In genomic region chr11:108592591-108593213, GRCh38 we compare ENCODE assay signal across 8 cellular contexts. TPM values are rescaled to one million over a fixed set of nuclear protein-coding genes. Genes with fewer than 3 reads are reported as not detected.
A peak's percentile ranks its signal among the peaks of the same experiment; 100 is the strongest.
DNase-seq lines count a peak whose midpoint lies in the region; ATAC-seq and TF ChIP-seq lines count a peak whose summit lies in the region.

No MANE protein-coding gene starts in this region.

- no peaks in the 10 kb centered on the region for H3K27me3 ChIP-seq in mammary epithelial cell (ENCODE audit: insufficient read depth, low read length)
- peaks cover 0 to 23% of the 10 kb centered on the region in 2 donors for H3K27me3 ChIP-seq in left lung

- dilution Hi-C loops in mammary epithelial cell (cut with HindIII; ENCODE audit: low sequenced_read_pairs) = no loop called here

- H3K4me3 ChIP-seq in mammary epithelial cell (replicated peaks in 1 of 3; ENCODE audit: insufficient read depth in 1 of 3, low read depth in 2 of 3, low read length in 3 of 3) (peak overlapping the region; percentile 69 to 90 (median 77)), left lung (peak overlapping the region; percentile 54 to 61)

- peak overlapping the region; percentile 96 for H3K9ac ChIP-seq in mammary epithelial cell (ENCODE audit: insufficient read depth, low read length)

- intact Hi-C loops in mammary epithelial cell (cut with micrococcal nuclease) = loop anchor here (1.0 to 5.0 kb wide), 5 partner anchors 24 to 370 kb away; partner anchors contain the start of genes ATM, C11orf65 and NPAT
- intact Hi-C loops in left lung (cut with DNase I) = no loop called here

- H3K27ac ChIP-seq in mammary epithelial cell (ENCODE audit: insufficient read depth, low read depth, low read length) (peak overlapping the region; percentile 89), left lung (peak overlapping the region; percentile 74)

- in situ Hi-C loops in mammary epithelial cell (cut with MboI; ENCODE audit: low sequenced_read_pairs in 2 of 2) = loop anchor here in 1 of 2 donors (5.0 kb wide), 1 partner anchor 55 kb away; no protein-coding TSS in a partner anchor

- H3K9me3 ChIP-seq in mammary epithelial cell (replicated peaks; ENCODE audit: insufficient read depth, low read length) = no peaks in the 10 kb centered on the region
- H3K9me3 ChIP-seq in left lung = no peaks in the 10 kb centered on the region

- H3K36me3 ChIP-seq in mammary epithelial cell (ENCODE audit: insufficient read depth, low read length) = no peaks in the 10 kb centered on the region
- no peaks in the 10 kb centered on the region for H3K36me3 ChIP-seq in left lung

- no peaks in the 10 kb centered on the region for H4K20me1 ChIP-seq in mammary epithelial cell (ENCODE audit: insufficient read depth, low read length)

- peaks cover 41% of the 10 kb centered on the region for H3K79me2 ChIP-seq in mammary epithelial cell (ENCODE audit: insufficient read depth, low read length)

- H3K4me1 ChIP-seq in mammary epithelial cell (ENCODE audit: insufficient read depth, low read length) (peaks cover 9% of the 10 kb centered on the region), left lung (peaks cover 0 to 13% of the 10 kb centered on the region in 2 donors)

- TF ChIP-seq CTCF in mammary epithelial cell (conservative IDR thresholded peaks at IDR 0.05 in 1 of 2, IDR thresholded peaks at IDR 0.05 in 1 of 2; ENCODE audit: extremely low read depth in 1 of 2, insufficient read depth in 1 of 2, low read depth in 1 of 2, low read length in 2 of 2) (no peak), left lung (IDR thresholded peaks at IDR 0.05) (no peak)

- CTCF ChIA-PET in mammary epithelial cell (lab: Charles Lee; ENCODE audit: low non-redundant PET) = no interaction called here

- peak overlapping the region; percentile 91 for H3K4me2 ChIP-seq in mammary epithelial cell (ENCODE audit: insufficient read depth, low read depth, low read length)

- BruUV-seq in mammary epithelial cell (replicated peaks; lab: Mats Ljungman, UMichigan) = no TSS peak

- DNase-seq in NCI-H1436 (lab: John Stamatoyannopoulos, UW) (peak; percentile 5), NCI-H1436 treated with DMSO at 0.1 percent for 48 hours (lab: John Stamatoyannopoulos, UW) (no peak), T-helper 2 cell (peak in 4 of 5 experiments; percentile 9 to 19 (median 13)), mammary epithelial cell (peak; percentile 32), left lung (peak in 1 of 2 donors; percentile 81)
- DNase-seq in stimulated activated CD4-positive, alpha-beta T cell treated with anti-CD3 and anti-CD28 coated beads, Interleukin-4, amount 100 ng/mL, for 48 hours (ENCODE audit: low read depth in 2 of 2) = peak; percentile 19 to 34
- DNase-seq in NK-92 treated with Interleukin-12 subunit alpha and Interleukin-12 subunit beta, amount 100 ng/mL, for 24 hours (lab: John Stamatoyannopoulos, UW) = no peak

- peak overlapping the region; percentile 91 for H2AFZ ChIP-seq in mammary epithelial cell (ENCODE audit: low read depth, low read length)

- ATAC-seq in HG03103 (IDR thresholded peaks at IDR 0.05; ENCODE audit: low read depth, unreplicated experiment) (peak; percentile 13), left lung (peak; percentile 28)

- WGBS in mammary epithelial cell (ENCODE audit: low coverage, missing lambda C conversion rate) = 4% methylated on average over 34 of the region's 43 CpGs

RNA-seq across cellular contexts. Expression of gene EXPH5, which starts 0.9 kb away (rescaled TPM):
- total RNA-seq in mammary epithelial cell (10 to 100 TPM; 17.0 to 27.7 TPM), left lung (10 to 100 TPM; 27.7 to 31.7 TPM)
- polyA plus RNA-seq in mammary epithelial cell = 2.8 TPM
- polyA minus RNA-seq in mammary epithelial cell = 17.1 TPM

Comparison
In these comparisons a context has a peak if more than half of its experiments do, and no peak if none do; other contexts are left out.
1. DNase-seq: peak in NCI-H1436 (single experiment), T-helper 2 cell (4 of 5), mammary epithelial cell (single experiment) and stimulated activated CD4-positive, alpha-beta T cell treated with anti-CD3 and anti-CD28 coated beads, Interleukin-4, amount 100 ng/mL, for 48 hours (2 of 2); none in NCI-H1436 treated with DMSO at 0.1 percent for 48 hours (single experiment) and NK-92 treated with Interleukin-12 subunit alpha and Interleukin-12 subunit beta, amount 100 ng/mL, for 24 hours (single experiment).